In the genomic region with DNA sequence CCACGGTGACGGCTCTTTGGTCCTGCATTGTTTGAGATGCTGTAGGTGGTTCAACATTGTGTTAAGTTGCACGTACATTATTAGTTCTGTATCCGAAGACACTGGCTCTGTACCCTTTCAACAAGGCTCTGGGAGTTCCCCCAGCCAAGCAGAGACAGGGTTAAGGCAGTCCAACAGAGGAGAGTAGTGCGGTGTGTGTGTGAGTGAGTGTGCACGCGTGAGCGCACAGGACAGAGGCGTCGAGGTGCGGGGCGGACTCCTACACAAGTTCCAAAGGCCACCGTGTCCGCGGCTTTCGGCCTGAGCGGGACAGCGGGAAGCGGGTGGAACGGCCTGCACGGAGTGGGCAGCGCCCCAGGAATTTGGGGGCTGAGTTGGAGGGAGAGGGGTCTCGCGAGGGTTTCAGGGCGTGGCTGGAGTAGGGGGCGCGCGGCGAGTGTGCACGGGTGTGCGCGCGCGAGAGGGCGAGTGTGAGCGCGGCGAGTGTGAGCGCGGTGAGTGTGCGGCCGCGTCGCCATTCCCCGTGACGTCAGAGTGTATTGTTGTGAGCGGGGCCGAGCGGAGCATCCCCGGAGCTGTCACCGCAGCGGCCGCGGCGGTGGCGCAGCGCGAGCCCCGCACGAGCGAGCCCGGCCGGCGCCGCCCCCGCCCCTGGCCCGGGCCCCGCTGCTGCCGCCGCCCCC, we compare ENCODE assay signal across 1 cellular context.
A peak's percentile ranks its signal among the peaks of the same experiment; 100 is the strongest.
TF ChIP-seq lines count a peak whose summit lies in the region.

A gene (plus strand): TSS at position 532 of the 683 bp plus-strand sequence. CDS start 413 bp downstream, outside the sequence.

TF ChIP-seq in HEK293, 187 proteins besides CTCF, POLR2A, EP300 and RAD21 (continues in another document):
- TF ChIP-seq, protein P1, sequence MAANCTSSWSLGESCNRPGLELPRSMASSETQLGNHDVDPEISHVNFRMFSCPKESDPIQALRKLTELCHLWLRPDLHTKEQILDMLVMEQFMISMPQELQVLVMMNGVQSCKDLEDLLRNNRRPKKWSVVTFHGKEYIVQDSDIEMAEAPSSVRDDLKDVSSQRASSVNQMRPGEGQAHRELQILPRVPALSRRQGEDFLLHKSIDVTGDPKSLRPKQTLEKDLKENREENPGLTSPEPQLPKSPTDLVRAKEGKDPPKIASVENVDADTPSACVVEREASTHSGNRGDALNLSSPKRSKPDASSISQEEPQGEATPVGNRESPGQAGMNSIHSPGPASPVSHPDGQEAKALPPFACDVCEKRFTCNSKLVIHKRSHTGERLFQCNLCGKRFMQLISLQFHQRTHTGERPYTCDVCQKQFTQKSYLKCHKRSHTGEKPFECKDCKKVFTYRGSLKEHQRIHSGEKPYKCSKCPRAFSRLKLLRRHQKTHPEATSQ (tag by site-specific recombination; IDR thresholded peaks at IDR 0.05) = peak; percentile 76; the same call in 1 of the 2 replicates
- no peak for TF ChIP-seq ZNF791 (tag by site-specific recombination; IDR thresholded peaks at IDR 0.05)
- TF ChIP-seq, protein P2, sequence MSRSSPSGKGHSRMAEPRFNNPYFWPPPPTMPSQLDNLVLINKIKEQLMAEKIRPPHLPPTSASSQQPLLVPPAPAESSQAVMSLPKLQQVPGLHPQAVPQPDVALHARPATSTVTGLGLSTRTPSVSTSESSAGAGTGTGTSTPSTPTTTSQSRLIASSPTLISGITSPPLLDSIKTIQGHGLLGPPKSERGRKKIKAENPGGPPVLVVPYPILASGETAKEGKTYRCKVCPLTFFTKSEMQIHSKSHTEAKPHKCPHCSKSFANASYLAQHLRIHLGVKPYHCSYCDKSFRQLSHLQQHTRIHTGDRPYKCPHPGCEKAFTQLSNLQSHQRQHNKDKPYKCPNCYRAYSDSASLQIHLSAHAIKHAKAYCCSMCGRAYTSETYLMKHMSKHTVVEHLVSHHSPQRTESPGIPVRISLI (tag by site-specific recombination; IDR thresholded peaks at IDR 0.05) = no peak
- TF ChIP-seq, protein P3, sequence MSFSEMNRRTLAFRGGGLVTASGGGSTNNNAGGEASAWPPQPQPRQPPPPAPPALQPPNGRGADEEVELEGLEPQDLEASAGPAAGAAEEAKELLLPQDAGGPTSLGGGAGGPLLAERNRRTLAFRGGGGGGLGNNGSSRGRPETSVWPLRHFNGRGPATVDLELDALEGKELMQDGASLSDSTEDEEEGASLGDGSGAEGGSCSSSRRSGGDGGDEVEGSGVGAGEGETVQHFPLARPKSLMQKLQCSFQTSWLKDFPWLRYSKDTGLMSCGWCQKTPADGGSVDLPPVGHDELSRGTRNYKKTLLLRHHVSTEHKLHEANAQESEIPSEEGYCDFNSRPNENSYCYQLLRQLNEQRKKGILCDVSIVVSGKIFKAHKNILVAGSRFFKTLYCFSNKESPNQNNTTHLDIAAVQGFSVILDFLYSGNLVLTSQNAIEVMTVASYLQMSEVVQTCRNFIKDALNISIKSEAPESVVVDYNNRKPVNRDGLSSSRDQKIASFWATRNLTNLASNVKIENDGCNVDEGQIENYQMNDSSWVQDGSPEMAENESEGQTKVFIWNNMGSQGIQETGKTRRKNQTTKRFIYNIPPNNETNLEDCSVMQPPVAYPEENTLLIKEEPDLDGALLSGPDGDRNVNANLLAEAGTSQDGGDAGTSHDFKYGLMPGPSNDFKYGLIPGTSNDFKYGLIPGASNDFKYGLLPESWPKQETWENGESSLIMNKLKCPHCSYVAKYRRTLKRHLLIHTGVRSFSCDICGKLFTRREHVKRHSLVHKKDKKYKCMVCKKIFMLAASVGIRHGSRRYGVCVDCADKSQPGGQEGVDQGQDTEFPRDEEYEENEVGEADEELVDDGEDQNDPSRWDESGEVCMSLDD (tag by site-specific recombination; IDR thresholded peaks at IDR 0.05) = peak; percentile 92
- TF ChIP-seq ZNF660 (tag by site-specific recombination; IDR thresholded peaks at IDR 0.05) = no peak
- peak; percentile 36; the same call in 1 of the 2 replicates for TF ChIP-seq FEZF1 (tag by site-specific recombination; IDR thresholded peaks at IDR 0.05)
- peak; percentile 78 for TF ChIP-seq ZNF843 (tag by site-specific recombination; IDR thresholded peaks at IDR 0.05)
- TF ChIP-seq ZBTB20 (tag by site-specific recombination; IDR thresholded peaks at IDR 0.05) = peak; percentile 85
- TF ChIP-seq ZNF510 (tag by site-specific recombination; IDR thresholded peaks at IDR 0.05; ENCODE audit: insufficient replicate concordance) = no peak
- peak; percentile 82 for TF ChIP-seq ZNF785 (tag by site-specific recombination; IDR thresholded peaks at IDR 0.05)
- peak; percentile 69; the same call in 1 of the 2 replicates for TF ChIP-seq GLI4 (tag by site-specific recombination; IDR thresholded peaks at IDR 0.05)
- peak; percentile 41; the same call in 1 of the 2 replicates for TF ChIP-seq ZNF76 (tag by site-specific recombination; IDR thresholded peaks at IDR 0.05; ENCODE audit: borderline replicate concordance, low read depth)
- no peak for TF ChIP-seq ZBTB7A (tag by site-specific recombination; IDR thresholded peaks at IDR 0.05; ENCODE audit: low read depth)
- peak; percentile 73; the same call in 1 of the 2 replicates for TF ChIP-seq YY1 (tag by site-specific recombination; IDR thresholded peaks at IDR 0.05)
- TF ChIP-seq ZSCAN16 (tag by site-specific recombination; IDR thresholded peaks at IDR 0.05) = no peak
- TF ChIP-seq, protein P4, sequence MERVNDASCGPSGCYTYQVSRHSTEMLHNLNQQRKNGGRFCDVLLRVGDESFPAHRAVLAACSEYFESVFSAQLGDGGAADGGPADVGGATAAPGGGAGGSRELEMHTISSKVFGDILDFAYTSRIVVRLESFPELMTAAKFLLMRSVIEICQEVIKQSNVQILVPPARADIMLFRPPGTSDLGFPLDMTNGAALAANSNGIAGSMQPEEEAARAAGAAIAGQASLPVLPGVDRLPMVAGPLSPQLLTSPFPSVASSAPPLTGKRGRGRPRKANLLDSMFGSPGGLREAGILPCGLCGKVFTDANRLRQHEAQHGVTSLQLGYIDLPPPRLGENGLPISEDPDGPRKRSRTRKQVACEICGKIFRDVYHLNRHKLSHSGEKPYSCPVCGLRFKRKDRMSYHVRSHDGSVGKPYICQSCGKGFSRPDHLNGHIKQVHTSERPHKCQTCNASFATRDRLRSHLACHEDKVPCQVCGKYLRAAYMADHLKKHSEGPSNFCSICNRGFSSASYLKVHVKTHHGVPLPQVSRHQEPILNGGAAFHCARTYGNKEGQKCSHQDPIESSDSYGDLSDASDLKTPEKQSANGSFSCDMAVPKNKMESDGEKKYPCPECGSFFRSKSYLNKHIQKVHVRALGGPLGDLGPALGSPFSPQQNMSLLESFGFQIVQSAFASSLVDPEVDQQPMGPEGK (tag by site-specific recombination; IDR thresholded peaks at IDR 0.05) = peak; percentile 71
- TF ChIP-seq ZSCAN30 (tag by site-specific recombination; IDR thresholded peaks at IDR 0.05) = peak; percentile 52; the same call in 1 of the 2 replicates
- TF ChIP-seq, protein P5, sequence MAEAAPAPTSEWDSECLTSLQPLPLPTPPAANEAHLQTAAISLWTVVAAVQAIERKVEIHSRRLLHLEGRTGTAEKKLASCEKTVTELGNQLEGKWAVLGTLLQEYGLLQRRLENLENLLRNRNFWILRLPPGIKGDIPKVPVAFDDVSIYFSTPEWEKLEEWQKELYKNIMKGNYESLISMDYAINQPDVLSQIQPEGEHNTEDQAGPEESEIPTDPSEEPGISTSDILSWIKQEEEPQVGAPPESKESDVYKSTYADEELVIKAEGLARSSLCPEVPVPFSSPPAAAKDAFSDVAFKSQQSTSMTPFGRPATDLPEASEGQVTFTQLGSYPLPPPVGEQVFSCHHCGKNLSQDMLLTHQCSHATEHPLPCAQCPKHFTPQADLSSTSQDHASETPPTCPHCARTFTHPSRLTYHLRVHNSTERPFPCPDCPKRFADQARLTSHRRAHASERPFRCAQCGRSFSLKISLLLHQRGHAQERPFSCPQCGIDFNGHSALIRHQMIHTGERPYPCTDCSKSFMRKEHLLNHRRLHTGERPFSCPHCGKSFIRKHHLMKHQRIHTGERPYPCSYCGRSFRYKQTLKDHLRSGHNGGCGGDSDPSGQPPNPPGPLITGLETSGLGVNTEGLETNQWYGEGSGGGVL (tag by site-specific recombination; IDR thresholded peaks at IDR 0.05) = peak; percentile 72
- peak; percentile 79 for TF ChIP-seq ZNF600 (tag by site-specific recombination; IDR thresholded peaks at IDR 0.05)
- TF ChIP-seq ZNF2 (tag by site-specific recombination; IDR thresholded peaks at IDR 0.05) = peak; percentile 83
- peak; percentile 51; the same call in 1 of the 2 replicates for TF ChIP-seq ZNF776 (tag by site-specific recombination; IDR thresholded peaks at IDR 0.05; ENCODE audit: borderline replicate concordance)
- TF ChIP-seq, protein P6, sequence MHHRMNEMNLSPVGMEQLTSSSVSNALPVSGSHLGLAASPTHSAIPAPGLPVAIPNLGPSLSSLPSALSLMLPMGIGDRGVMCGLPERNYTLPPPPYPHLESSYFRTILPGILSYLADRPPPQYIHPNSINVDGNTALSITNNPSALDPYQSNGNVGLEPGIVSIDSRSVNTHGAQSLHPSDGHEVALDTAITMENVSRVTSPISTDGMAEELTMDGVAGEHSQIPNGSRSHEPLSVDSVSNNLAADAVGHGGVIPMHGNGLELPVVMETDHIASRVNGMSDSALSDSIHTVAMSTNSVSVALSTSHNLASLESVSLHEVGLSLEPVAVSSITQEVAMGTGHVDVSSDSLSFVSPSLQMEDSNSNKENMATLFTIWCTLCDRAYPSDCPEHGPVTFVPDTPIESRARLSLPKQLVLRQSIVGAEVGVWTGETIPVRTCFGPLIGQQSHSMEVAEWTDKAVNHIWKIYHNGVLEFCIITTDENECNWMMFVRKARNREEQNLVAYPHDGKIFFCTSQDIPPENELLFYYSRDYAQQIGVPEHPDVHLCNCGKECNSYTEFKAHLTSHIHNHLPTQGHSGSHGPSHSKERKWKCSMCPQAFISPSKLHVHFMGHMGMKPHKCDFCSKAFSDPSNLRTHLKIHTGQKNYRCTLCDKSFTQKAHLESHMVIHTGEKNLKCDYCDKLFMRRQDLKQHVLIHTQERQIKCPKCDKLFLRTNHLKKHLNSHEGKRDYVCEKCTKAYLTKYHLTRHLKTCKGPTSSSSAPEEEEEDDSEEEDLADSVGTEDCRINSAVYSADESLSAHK (tag by site-specific recombination; IDR thresholded peaks at IDR 0.05) = peak; percentile 28; the same call in 1 of the 2 replicates
- TF ChIP-seq, protein P7, sequence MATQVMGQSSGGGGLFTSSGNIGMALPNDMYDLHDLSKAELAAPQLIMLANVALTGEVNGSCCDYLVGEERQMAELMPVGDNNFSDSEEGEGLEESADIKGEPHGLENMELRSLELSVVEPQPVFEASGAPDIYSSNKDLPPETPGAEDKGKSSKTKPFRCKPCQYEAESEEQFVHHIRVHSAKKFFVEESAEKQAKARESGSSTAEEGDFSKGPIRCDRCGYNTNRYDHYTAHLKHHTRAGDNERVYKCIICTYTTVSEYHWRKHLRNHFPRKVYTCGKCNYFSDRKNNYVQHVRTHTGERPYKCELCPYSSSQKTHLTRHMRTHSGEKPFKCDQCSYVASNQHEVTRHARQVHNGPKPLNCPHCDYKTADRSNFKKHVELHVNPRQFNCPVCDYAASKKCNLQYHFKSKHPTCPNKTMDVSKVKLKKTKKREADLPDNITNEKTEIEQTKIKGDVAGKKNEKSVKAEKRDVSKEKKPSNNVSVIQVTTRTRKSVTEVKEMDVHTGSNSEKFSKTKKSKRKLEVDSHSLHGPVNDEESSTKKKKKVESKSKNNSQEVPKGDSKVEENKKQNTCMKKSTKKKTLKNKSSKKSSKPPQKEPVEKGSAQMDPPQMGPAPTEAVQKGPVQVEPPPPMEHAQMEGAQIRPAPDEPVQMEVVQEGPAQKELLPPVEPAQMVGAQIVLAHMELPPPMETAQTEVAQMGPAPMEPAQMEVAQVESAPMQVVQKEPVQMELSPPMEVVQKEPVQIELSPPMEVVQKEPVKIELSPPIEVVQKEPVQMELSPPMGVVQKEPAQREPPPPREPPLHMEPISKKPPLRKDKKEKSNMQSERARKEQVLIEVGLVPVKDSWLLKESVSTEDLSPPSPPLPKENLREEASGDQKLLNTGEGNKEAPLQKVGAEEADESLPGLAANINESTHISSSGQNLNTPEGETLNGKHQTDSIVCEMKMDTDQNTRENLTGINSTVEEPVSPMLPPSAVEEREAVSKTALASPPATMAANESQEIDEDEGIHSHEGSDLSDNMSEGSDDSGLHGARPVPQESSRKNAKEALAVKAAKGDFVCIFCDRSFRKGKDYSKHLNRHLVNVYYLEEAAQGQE (tag by site-specific recombination; IDR thresholded peaks at IDR 0.05) = 0 out of 2 replicates have a peak, but pooled peaks have one; percentile 43
- TF ChIP-seq, protein P8, sequence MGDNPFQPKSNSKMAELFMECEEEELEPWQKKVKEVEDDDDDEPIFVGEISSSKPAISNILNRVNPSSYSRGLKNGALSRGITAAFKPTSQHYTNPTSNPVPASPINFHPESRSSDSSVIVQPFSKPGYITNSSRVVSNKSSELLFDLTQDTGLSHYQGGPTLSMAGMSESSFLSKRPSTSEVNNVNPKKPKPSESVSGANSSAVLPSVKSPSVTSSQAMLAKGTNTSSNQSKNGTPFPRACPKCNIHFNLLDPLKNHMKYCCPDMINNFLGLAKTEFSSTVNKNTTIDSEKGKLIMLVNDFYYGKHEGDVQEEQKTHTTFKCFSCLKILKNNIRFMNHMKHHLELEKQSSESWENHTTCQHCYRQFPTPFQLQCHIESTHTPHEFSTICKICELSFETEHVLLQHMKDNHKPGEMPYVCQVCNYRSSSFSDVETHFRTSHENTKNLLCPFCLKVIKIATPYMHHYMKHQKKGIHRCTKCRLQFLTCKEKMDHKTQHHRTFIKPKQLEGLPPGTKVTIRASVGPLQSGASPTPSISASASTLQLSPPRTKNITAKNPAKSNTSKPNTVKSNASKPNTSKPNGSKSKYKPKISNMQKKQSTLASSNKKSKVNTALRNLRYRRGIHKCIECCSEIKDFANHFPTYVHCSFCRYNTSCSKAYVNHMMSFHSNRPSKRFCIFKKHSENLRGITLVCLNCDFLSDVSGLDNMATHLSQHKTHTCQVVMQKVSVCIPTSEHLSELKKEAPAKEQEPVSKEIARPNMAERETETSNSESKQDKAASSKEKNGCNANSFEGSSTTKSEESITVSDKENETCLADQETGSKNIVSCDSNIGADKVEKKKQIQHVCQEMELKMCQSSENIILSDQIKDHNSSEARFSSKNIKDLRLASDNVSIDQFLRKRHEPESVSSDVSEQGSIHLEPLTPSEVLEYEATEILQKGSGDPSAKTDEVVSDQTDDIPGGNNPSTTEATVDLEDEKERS (tag by site-specific recombination; IDR thresholded peaks at IDR 0.05) = 0 out of 2 replicates have a peak, but pooled peaks have one; percentile 25
- TF ChIP-seq, protein P9, sequence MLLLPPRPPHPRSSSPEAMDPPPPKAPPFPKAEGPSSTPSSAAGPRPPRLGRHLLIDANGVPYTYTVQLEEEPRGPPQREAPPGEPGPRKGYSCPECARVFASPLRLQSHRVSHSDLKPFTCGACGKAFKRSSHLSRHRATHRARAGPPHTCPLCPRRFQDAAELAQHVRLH (tag by site-specific recombination; IDR thresholded peaks at IDR 0.05) = peak; percentile 85
- TF ChIP-seq ZNF341 (tag by site-specific recombination; IDR thresholded peaks at IDR 0.05; ENCODE audit: low read depth) = peak; percentile 88
- TF ChIP-seq ZFP37 (tag by site-specific recombination; IDR thresholded peaks at IDR 0.05) = peak; percentile 97
